Comparison of ENCODE assay signal across 13 cellular contexts in genomic region chr1:60904079-60904852, GRCh38.
DNase-seq lines count a peak whose midpoint lies in the region; ATAC-seq, FAIRE-seq and TF ChIP-seq lines count a peak whose summit lies in the region.
"Had no signal": no experiment of that assay in that cellular context is flagged by ENCODE, and none has a peak within 500 bp of the region (broad histone marks: within the 10 kb centered on the region; RNA-seq: fewer than 3 reads in every experiment).

No MANE protein-coding gene starts in this region.

- no peaks in the 10 kb centered on the region for H3K79me2 ChIP-seq in K562 (ENCODE audit: control insufficient read depth, insufficient read depth, low read length)

- no peak for TF ChIP-seq RAD21 in K562 (CRISPR knock-in tag; conservative IDR thresholded peaks at IDR 0.05 in 1 of 2, IDR thresholded peaks at IDR 0.05 in 1 of 2)

- DNase-seq in H4 (ENCODE audit: low spot score) (peak; percentile 79), K562 (ENCODE audit: extremely low read depth in 1 of 4, low spot score in 3 of 4) (no peak), left ventricle myocardium inferior (peak; percentile 72), Calu3 (no peak), RWPE1 (ENCODE audit: low spot score) (no peak), Kasumi-1 (lab: John Stamatoyannopoulos, UW) (no peak)
- no peak for DNase-seq in activated CD4-positive, CD25-positive, alpha-beta regulatory T cell treated with anti-CD3 and anti-CD28 coated beads, Interleukin-2, amount 50 U/mL, for 72 hours
- DNase-seq: DMS153; stimulated activated naive CD8-positive, alpha-beta T cell treated with anti-CD3 and anti-CD28 coated beads, Interleukin-15, Interleukin-2, amounts not matched to agents 100 U/mL and 50 U/mL, for 24 hours; T-helper 2 cell had no signal

- no peaks in the 10 kb centered on the region for H3K27me3 Mint-ChIP-seq in Calu3 (ENCODE audit: unreplicated experiment)

- H3K9ac ChIP-seq in K562 (ENCODE audit: insufficient read depth in 1 of 2, low read depth in 2 of 2, low read length in 2 of 2) (peak overlapping the region in 1 of 2 experiments; percentile 49; a peak in 1 of 4 replicates), skeletal muscle satellite cell (ENCODE audit: low read depth, low read length) (peak overlapping the region; percentile 67)

- H3K4me2 ChIP-seq in K562 (ENCODE audit: insufficient read depth, low read length) (no peak overlapping the region), skeletal muscle satellite cell (ENCODE audit: low read length) (peak overlapping the region; percentile 62)

- H3K4me1 ChIP-seq in K562 (replicated peaks in 1 of 2; ENCODE audit: control insufficient read depth in 2 of 2, insufficient read depth in 2 of 2, low read length in 2 of 2) (no peaks in the 10 kb centered on the region; a peak in 1 of 5 replicates), left ventricle myocardium inferior (peaks cover 57% of the 10 kb centered on the region), skeletal muscle satellite cell (ENCODE audit: control insufficient read depth, insufficient read depth, low read length) (peaks cover 26% of the 10 kb centered on the region)

- POLR2A ChIA-PET in K562 (lab: Yijun Ruan, JAX), result interaction anchor here (1.4 kb wide), 1 partner anchor 15 kb away, joined by 4 read pairs; no protein-coding TSS in a partner anchor
- POLR2A ChIA-PET in RWPE1 (lab: Yijun Ruan, JAX; ENCODE audit: low non-redundant PET), result interaction anchor here (0.7 kb wide), 1 partner anchor 671 kb away, joined by 4 read pairs; no protein-coding TSS in a partner anchor

- intact Hi-C loops in K562 (cut with micrococcal nuclease) (no loop called here), left ventricle myocardium inferior (cut with micrococcal nuclease) (no loop called here), Calu3 (cut with micrococcal nuclease; ENCODE audit: unreplicated experiment) (no loop called here)

- no peak overlapping the region for H3K4me3 ChIP-seq in K562
- H3K4me3 ChIP-seq in left ventricle myocardium inferior, result peak overlapping the region; percentile 42
- H3K4me3 ChIP-seq in skeletal muscle satellite cell (ENCODE audit: low read length), result no peak overlapping the region
- H3K4me3 ChIP-seq: lung had no signal

- no peaks in the 10 kb centered on the region for H3K36me3 Mint-ChIP-seq in Calu3 (ENCODE audit: insufficient read depth, unreplicated experiment)

- 36% methylated on average over 4 of the region's 4 CpGs for WGBS in K562 (ENCODE audit: insufficient coverage, low coverage, missing lambda C conversion rate)

- H3K27me3 ChIP-seq in K562 (ENCODE audit: control insufficient read depth in 2 of 2, insufficient read depth in 2 of 2, low read length in 2 of 2) (no peaks in the 10 kb centered on the region), left ventricle myocardium inferior (ENCODE audit: low read depth) (no peaks in the 10 kb centered on the region), skeletal muscle satellite cell (ENCODE audit: control insufficient read depth, insufficient read depth, low read length) (no peaks in the 10 kb centered on the region)

- no peak for ATAC-seq in K562
- ATAC-seq: HCT116; stimulated activated naive CD8-positive, alpha-beta T cell treated with anti-CD3 and anti-CD28 coated beads, Interleukin-15, Interleukin-2, amounts not matched to agents 100 U/mL and 50 U/mL, for 24 hours had no signal

- H3K27ac Mint-ChIP-seq in Calu3 (ENCODE audit: unreplicated experiment), result no peak overlapping the region

- in situ Hi-C loops in K562 (cut with MboI), result no loop called here

- no peak for FAIRE-seq in K562 (lab: Jason Lieb, UNC)

- BruUV-seq in K562 (replicated peaks; lab: Mats Ljungman, UMichigan) (no TSS peak), Calu3 (replicated peaks; lab: Mats Ljungman, UMichigan) (no TSS peak)

- TF ChIP-seq EP300 in K562 (IDR thresholded peaks at IDR 0.05; ENCODE audit: low read length), result no peak

- no peaks in the 10 kb centered on the region for H3K9me3 Mint-ChIP-seq in Calu3 (ENCODE audit: low read depth, unreplicated experiment)

- H3K9me3 ChIP-seq in K562 (replicated peaks; ENCODE audit: control insufficient read depth, insufficient read depth, low read depth, low read length) (no peaks in the 10 kb centered on the region), left ventricle myocardium inferior (replicated peaks) (no peaks in the 10 kb centered on the region), skeletal muscle satellite cell (replicated peaks; ENCODE audit: low read length) (no peaks in the 10 kb centered on the region)

- H2AFZ ChIP-seq in K562 (ENCODE audit: low read depth, low read length), result no peak overlapping the region

- H3K9me1 ChIP-seq in K562 (ENCODE audit: control insufficient read depth, insufficient read depth, low read length), result no peaks in the 10 kb centered on the region

- CTCF ChIA-PET in K562 (lab: Yijun Ruan, JAX; ENCODE audit: low intra/inter-chr PET ratio), result no interaction called here
- CTCF ChIA-PET in Calu3 (lab: Charles Lee), result no interaction called here
- CTCF ChIA-PET in RWPE1 (lab: Yijun Ruan, JAX), result interaction anchor here (0.6 to 0.7 kb wide), 2 partner anchors 31 to 54 kb away, joined by 5 read pairs; no protein-coding TSS in a partner anchor

- H3K36me3 ChIP-seq in K562 (ENCODE audit: control insufficient read depth, insufficient read depth, low read length) (no peaks in the 10 kb centered on the region), left ventricle myocardium inferior (no peaks in the 10 kb centered on the region), skeletal muscle satellite cell (ENCODE audit: insufficient read depth, low read length) (no peaks in the 10 kb centered on the region)

- H3K4me1 Mint-ChIP-seq in Calu3 (ENCODE audit: low read depth, unreplicated experiment), result peaks cover 16% of the 10 kb centered on the region

- no peak for TF ChIP-seq CTCF in K562 (IDR thresholded peaks at IDR 0.05 in 2 of 3, conservative IDR thresholded peaks at IDR 0.05 in 1 of 3; ENCODE audit: insufficient read depth in 2 of 3, low read depth in 1 of 3, low read length in 3 of 3)
- no peak for TF ChIP-seq CTCF in left ventricle myocardium inferior (IDR thresholded peaks at IDR 0.05; ENCODE audit: borderline replicate concordance)
- TF ChIP-seq CTCF in Calu3 (IDR thresholded peaks at IDR 0.05; ENCODE audit: unreplicated experiment), result no peak
- TF ChIP-seq CTCF in RWPE1 (conservative IDR thresholded peaks at IDR 0.05; ENCODE audit: low read depth), result no peak

- H3K27ac ChIP-seq in K562 (ENCODE audit: extremely low read depth, low read depth, low read length), result no peak overlapping the region
- peak overlapping the region; percentile 93 for H3K27ac ChIP-seq in left ventricle myocardium inferior (replicated peaks)
- H3K27ac ChIP-seq in RWPE1, result no peak overlapping the region

- TF ChIP-seq POLR2A in K562 (conservative IDR thresholded peaks at IDR 0.05), result no peak

- no peaks in the 10 kb centered on the region for H4K20me1 ChIP-seq in K562 (replicated peaks; ENCODE audit: control insufficient read depth, insufficient read depth, low read length)

- no peak overlapping the region for H3K4me3 Mint-ChIP-seq in Calu3 (ENCODE audit: low read depth, unreplicated experiment)

TF ChIP-seq in K562, 482 proteins besides CTCF, POLR2A, EP300 and RAD21:
- no peak for TF ChIP-seq TFE3 (CRISPR knock-in tag; IDR thresholded peaks at IDR 0.05)
- TF ChIP-seq ZNF184 (CRISPR knock-in tag; IDR thresholded peaks at IDR 0.05), result 0 out of 2 replicates have a peak, but pooled peaks have one; percentile 40
TF ChIP-seq in K562: peak in this region for 1.

Comparison
In these comparisons a context has a peak if more than half of its experiments do, and no peak if none do; other contexts are left out.
1. DNase-seq: peak in H4 (single experiment) and left ventricle myocardium inferior (single experiment); none in K562 (0 of 4), Calu3 (single experiment), RWPE1 (single experiment), activated CD4-positive, CD25-positive, alpha-beta regulatory T cell treated with anti-CD3 and anti-CD28 coated beads, Interleukin-2, amount 50 U/mL, for 72 hours (single experiment) and Kasumi-1 (0 of 2).